33 cellular contexts compared by ENCODE assay signal in genomic region chr10:69681436-69681835, GRCh38. TPM values are rescaled to one million over a fixed set of nuclear protein-coding genes. Genes with fewer than 3 reads are reported as not detected.
"Had no signal": no experiment of that assay in that cellular context is flagged by ENCODE, and none has a peak within 500 bp of the region (broad histone marks: within the 10 kb centered on the region; RNA-seq: fewer than 3 reads in every experiment).

No MANE protein-coding gene starts in this region.

- DNase-seq: heart left ventricle; hypothalamus; immature natural killer cell; kidney; left colon; left lung; lower lobe of right lung; mammary epithelial cell; mesenchymal stem cell; naive B cell; natural killer cell; nephron progenitor cell; occipital lobe; ovary; right cardiac atrium; stimulated activated CD4-positive, alpha-beta T cell treated with anti-CD3 and anti-CD28 coated beads, Interleukin-12 subunit alpha, Interleukin-12 subunit beta, amount 100 ng/mL, for 4 hours; stimulated activated CD4-positive, alpha-beta T cell treated with anti-CD3 and anti-CD28 coated beads, Interleukin-15, amount 100 ng/mL, for 24 hours; stimulated activated CD4-positive, alpha-beta T cell treated with anti-CD3 and anti-CD28 coated beads, Interleukin-2, amount 100 ng/mL, for 24 hours; stimulated activated CD4-positive, alpha-beta T cell treated with anti-CD3 and anti-CD28 coated beads, Interleukin-4, amount 100 ng/mL, for 1 hour; stimulated activated naive B cell treated with anti-CD40 and anti-IgM and Interleukin-4, amounts not matched to agents 10 μg/mL and 1 μg/mL and 100 μg/mL, for 72 hours; stimulated activated naive CD8-positive, alpha-beta T cell treated with anti-CD3 and anti-CD28 coated beads, Interleukin-15, Interleukin-2, amounts not matched to agents 100 U/mL and 50 U/mL, for 24 hours; stomach; testis; thyroid gland; transverse colon had no signal

- ATAC-seq: heart left ventricle; left colon; left lung; lower lobe of right lung; natural killer cell; right cardiac atrium; stimulated activated naive B cell treated with anti-CD40 and anti-IgM and Interleukin-4, amounts not matched to agents 10 μg/mL and 1 μg/mL and 100 μg/mL, for 72 hours; stimulated activated naive CD8-positive, alpha-beta T cell treated with anti-CD3 and anti-CD28 coated beads, Interleukin-15, Interleukin-2, amounts not matched to agents 100 U/mL and 50 U/mL, for 24 hours had no signal

- H3K9me3 ChIP-seq: heart left ventricle, left lung, lower lobe of right lung, neutrophil, ovary, stomach, testis, thyroid gland, transverse colon, upper lobe of left lung had no signal

- H3K27me3 ChIP-seq: neural progenitor cell, ovary, testis, thyroid gland, transverse colon, upper lobe of left lung had no signal

- H3K4me1 Mint-ChIP-seq: immature natural killer cell; naive B cell; natural killer cell; stimulated activated naive B cell treated with anti-CD40 and anti-IgM and Interleukin-4, amounts not matched to agents 10 μg/mL and 1 μg/mL and 100 μg/mL, for 72 hours had no signal

- H3K27ac ChIP-seq: heart left ventricle, left lung, lower lobe of right lung, neural progenitor cell, neutrophil, ovary, stomach, testis, thyroid gland, transverse colon, upper lobe of left lung had no signal

- H3K4me3 Mint-ChIP-seq: immature natural killer cell; mesothelial cell of epicardium; naive B cell; natural killer cell; nephron progenitor cell; neural progenitor cell; stimulated activated naive B cell treated with anti-CD40 and anti-IgM and Interleukin-4, amounts not matched to agents 10 μg/mL and 1 μg/mL and 100 μg/mL, for 72 hours had no signal

- H3K27ac Mint-ChIP-seq: immature natural killer cell; mesothelial cell of epicardium; naive B cell; natural killer cell; nephron progenitor cell; neural progenitor cell; progenitor cell of endocrine pancreas; stimulated activated naive B cell treated with anti-CD40 and anti-IgM and Interleukin-4, amounts not matched to agents 10 μg/mL and 1 μg/mL and 100 μg/mL, for 72 hours had no signal

- H3K36me3 Mint-ChIP-seq: immature natural killer cell; mesothelial cell of epicardium; naive B cell; natural killer cell; neural progenitor cell; stimulated activated naive B cell treated with anti-CD40 and anti-IgM and Interleukin-4, amounts not matched to agents 10 μg/mL and 1 μg/mL and 100 μg/mL, for 72 hours had no signal

- H3K9me3 Mint-ChIP-seq: immature natural killer cell, mesothelial cell of epicardium, natural killer cell, nephron progenitor cell had no signal

- H3K36me3 ChIP-seq: heart left ventricle, left lung, lower lobe of right lung, neural progenitor cell, neutrophil, ovary, stomach, thyroid gland, transverse colon, upper lobe of left lung had no signal

- H3K4me3 ChIP-seq: heart left ventricle, left lung, lower lobe of right lung, neural progenitor cell, ovary, smooth muscle cell, stomach, testis, thyroid gland, transverse colon, upper lobe of left lung had no signal

RNA-seq across cellular contexts. Expression of gene FAM241B, which starts 51.4 kb away (rescaled TPM):
- total RNA-seq: mononuclear cell, skeletal muscle tissue had no signal
